Comparison of ENCODE assay signal across 10 cellular contexts in the genomic region with DNA sequence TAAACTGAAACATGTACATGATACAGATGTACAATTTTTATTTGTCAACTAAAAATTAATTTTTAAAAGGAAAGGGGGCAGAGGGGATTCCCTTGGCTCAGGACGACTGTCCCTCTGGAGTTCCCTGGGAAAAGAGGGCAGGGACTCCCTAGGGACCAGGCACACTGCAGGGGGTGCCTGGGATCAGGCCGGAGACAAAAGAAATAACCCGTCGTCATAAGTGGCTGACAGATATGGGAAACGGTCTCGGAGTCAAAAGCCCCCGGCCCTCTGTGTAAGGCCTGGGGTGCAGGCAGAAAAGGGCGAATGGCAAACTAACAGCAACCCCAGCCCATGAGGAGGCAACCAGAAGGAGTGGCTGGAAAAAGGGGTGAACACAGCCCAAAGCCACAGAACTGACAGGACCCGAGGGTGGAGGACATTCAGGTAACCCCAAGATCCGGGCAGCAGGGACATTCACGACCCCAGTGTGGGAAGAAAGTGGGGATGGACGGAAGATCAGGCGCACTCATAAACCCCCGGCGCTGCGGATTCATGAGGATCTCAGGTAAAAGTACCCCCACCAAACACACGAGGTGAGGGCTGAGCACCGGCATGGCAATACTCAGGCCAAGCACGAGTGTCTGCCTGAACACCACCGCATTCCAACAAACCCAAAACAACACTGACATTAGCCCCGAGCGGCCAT. TPM values are rescaled to one million over a fixed set of nuclear protein-coding genes. Genes with fewer than 3 reads are reported as not detected.
DNase-seq lines count a peak whose midpoint lies in the region; FAIRE-seq and TF ChIP-seq lines count a peak whose summit lies in the region.
"Had no signal": no experiment of that assay in that cellular context is flagged by ENCODE, and none has a peak within 500 bp of the region (broad histone marks: within the 10 kb centered on the region; RNA-seq: fewer than 3 reads in every experiment).

No MANE protein-coding gene starts in this region.

- no peaks in the 10 kb centered on the region for H3K9me3 Mint-ChIP-seq in CD8-positive, alpha-beta memory T cell

- POLR2A ChIA-PET in CD8-positive, alpha-beta memory T cell (lab: Charles Lee): no interaction called here

- H3K4me1 ChIP-seq in iPS-15b (ENCODE audit: control insufficient read depth, insufficient read depth, low read length) (peaks cover 35% of the 10 kb centered on the region), skeletal muscle satellite cell (ENCODE audit: control insufficient read depth, insufficient read depth, low read length) (peaks cover 78% of the 10 kb centered on the region)
- H3K4me1 ChIP-seq in CD8-positive, alpha-beta memory T cell (ENCODE audit: insufficient read depth, low read length): no peaks in the 10 kb centered on the region

- FAIRE-seq in frontal cortex (lab: Jason Lieb, UNC): no peak
- FAIRE-seq: bronchial epithelial cell had no signal

- peak overlapping the region; percentile 37 for H3K27ac ChIP-seq in angular gyrus (ENCODE audit: low read depth, low read length)
- H3K27ac ChIP-seq in CD8-positive, alpha-beta memory T cell (ENCODE audit: low read depth, low read length): no peak overlapping the region

- H3K27me3 ChIP-seq in H7 (ENCODE audit: control insufficient read depth, insufficient read depth, low read length): no peaks in the 10 kb centered on the region
- H3K27me3 ChIP-seq in iPS-15b (ENCODE audit: control insufficient read depth, insufficient read depth, low read length): no peaks in the 10 kb centered on the region
- H3K27me3 ChIP-seq in skeletal muscle satellite cell (ENCODE audit: control insufficient read depth, insufficient read depth, low read length): no peaks in the 10 kb centered on the region
- H3K27me3 ChIP-seq in CD8-positive, alpha-beta memory T cell (ENCODE audit: insufficient read depth, low read length, poor library complexity, severe bottlenecking): no peaks in the 10 kb centered on the region

- H3K36me3 ChIP-seq in H7 (replicated peaks; ENCODE audit: control insufficient read depth, insufficient read depth, low read length): peaks cover 11% of the 10 kb centered on the region
- peaks cover 12% of the 10 kb centered on the region for H3K36me3 ChIP-seq in iPS-15b (ENCODE audit: control insufficient read depth, insufficient read depth, low read length)
- peaks cover 38% of the 10 kb centered on the region for H3K36me3 ChIP-seq in skeletal muscle satellite cell (ENCODE audit: insufficient read depth, low read length)
- peaks cover 5% of the 10 kb centered on the region for H3K36me3 ChIP-seq in CD8-positive, alpha-beta memory T cell (ENCODE audit: insufficient read depth, low read length)

- H3K4me3 Mint-ChIP-seq in CD8-positive, alpha-beta memory T cell: peak overlapping the region in 1 of 7 donors; percentile 61

- H3K27ac Mint-ChIP-seq in CD8-positive, alpha-beta memory T cell: peak overlapping the region in 3 of 8 donors; percentile 3 to 56 (median 38)

- H3K4me1 Mint-ChIP-seq in CD8-positive, alpha-beta memory T cell: peaks cover 42 to 68% (median 50%) of the 10 kb centered on the region in 3 donors

- H3K4me3 ChIP-seq in H7 (ENCODE audit: insufficient read depth, low read depth, low read length) (no peak overlapping the region), iPS-15b (ENCODE audit: low read depth, low read length) (no peak overlapping the region), skeletal muscle satellite cell (ENCODE audit: low read length) (peak overlapping the region; percentile 55)
- H3K4me3 ChIP-seq in CD8-positive, alpha-beta memory T cell (ENCODE audit: low read length): no peak overlapping the region

- DNase-seq in H7 (peak; percentile 62), frontal cortex (ENCODE audit: low spot score in 2 of 2) (no peak), GM10266 (ENCODE audit: extremely low spot score) (no peak), RKO (ENCODE audit: low spot score) (no peak)
- no peak for DNase-seq in CD8-positive, alpha-beta memory T cell
- DNase-seq: GDM1 had no signal

- H3K36me3 Mint-ChIP-seq in CD8-positive, alpha-beta memory T cell: peaks cover 0 to 35% (median 6%) of the 10 kb centered on the region in 3 donors

- peak overlapping the region; percentile 77 for H3K4me2 ChIP-seq in skeletal muscle satellite cell (ENCODE audit: low read length)

- H3K9me3 ChIP-seq in iPS-15b (ENCODE audit: control insufficient read depth, insufficient read depth, low read length): no peaks in the 10 kb centered on the region
- no peaks in the 10 kb centered on the region for H3K9me3 ChIP-seq in skeletal muscle satellite cell (replicated peaks; ENCODE audit: low read length)
- H3K9me3 ChIP-seq in CD8-positive, alpha-beta memory T cell (ENCODE audit: low read length): no peaks in the 10 kb centered on the region

- CTCF ChIA-PET in CD8-positive, alpha-beta memory T cell (lab: Charles Lee): no interaction called here

- no peaks in the 10 kb centered on the region for H3K27me3 Mint-ChIP-seq in CD8-positive, alpha-beta memory T cell

- TF ChIP-seq CTCF in GM10266 (IDR thresholded peaks at IDR 0.05; ENCODE audit: control insufficient read depth, insufficient read depth, low read depth, missing control alignments): no peak

- H3K9ac ChIP-seq in iPS-15b (ENCODE audit: low read depth, low read length): peak overlapping the region; percentile 47
- H3K9ac ChIP-seq in skeletal muscle satellite cell (ENCODE audit: low read depth, low read length): peak overlapping the region; percentile 75

RNA-seq across cellular contexts. Expression of a gene that starts 6.7 kb away (rescaled TPM):
- total RNA-seq in H7 (2014; rRNA removed; shearing (Covaris generic)): 16.1 and 17.3 TPM in 2 replicates
- 10.9 and 12.2 TPM in 2 replicates for total RNA-seq in skeletal muscle satellite cell (2012; rRNA removed)
- total RNA-seq in frontal cortex: 8.6 TPM
- total RNA-seq in CD8-positive, alpha-beta memory T cell: 10 to 100 TPM; 63.9 to 64.2 TPM
- 2.5 TPM for polyA plus RNA-seq in CD8-positive, alpha-beta memory T cell
